ENCODE assay signal across 12 cellular contexts in the genomic region with DNA sequence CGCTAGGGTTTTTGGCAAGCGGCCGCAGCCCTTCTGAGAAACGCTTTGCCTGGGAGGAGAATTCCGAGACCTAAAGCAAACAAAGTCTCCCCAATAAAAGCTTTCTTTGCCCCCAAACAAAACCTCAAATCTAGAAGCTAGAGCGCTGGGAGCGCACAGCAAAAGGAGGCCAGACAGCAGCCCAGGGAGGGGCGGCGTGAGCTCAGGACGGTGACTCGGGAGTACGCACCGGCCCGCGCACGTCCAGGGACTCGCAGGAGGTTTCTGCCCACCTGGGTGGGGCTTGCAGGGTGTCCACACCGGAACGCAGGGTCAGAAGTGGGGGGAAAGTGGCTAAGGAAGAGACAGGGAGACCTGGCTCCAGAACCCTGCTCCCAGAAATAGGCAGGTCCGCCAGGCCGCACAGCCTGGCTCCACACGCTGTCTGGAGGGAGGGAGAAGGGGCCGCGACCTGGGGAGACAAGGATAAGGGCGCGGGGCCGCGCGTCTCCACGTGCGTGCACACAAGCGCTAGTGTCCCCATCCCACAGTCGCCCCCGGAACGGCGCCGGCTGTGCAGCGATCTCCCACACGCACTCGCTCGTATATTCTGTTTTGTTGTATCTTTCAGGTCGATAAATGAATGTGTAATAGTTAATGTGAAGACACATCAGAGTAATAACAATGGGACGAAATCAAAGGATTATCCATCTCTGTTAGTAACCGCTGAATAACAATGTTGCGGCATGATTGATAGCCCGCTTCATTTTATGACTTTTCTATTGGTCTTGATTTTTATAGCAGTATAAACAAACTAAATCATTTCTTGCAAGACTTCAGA. TPM values are rescaled to one million over a fixed set of nuclear protein-coding genes. Genes with fewer than 3 reads are reported as not detected.
DNase-seq lines count a peak whose midpoint lies in the region; ATAC-seq and TF ChIP-seq lines count a peak whose summit lies in the region.
"Had no signal": no experiment of that assay in that cellular context is flagged by ENCODE, and none has a peak within 500 bp of the region (broad histone marks: within the 10 kb centered on the region; RNA-seq: fewer than 3 reads in every experiment).

No MANE protein-coding gene starts in this region.

- intact Hi-C loops in activated CD8-positive, alpha-beta T cell treated with anti-CD3 and anti-CD28 coated beads for 36 hours (cut with micrococcal nuclease), result loop anchor here (10.0 kb wide), 1 partner anchor 204 kb away; no protein-coding TSS in a partner anchor

- peaks cover 82 to 86% of the 10 kb centered on the region in 2 donors for H3K27me3 Mint-ChIP-seq in CD8-positive, alpha-beta memory T cell
- peaks cover 77% of the 10 kb centered on the region for H3K27me3 Mint-ChIP-seq in activated CD8-positive, alpha-beta T cell treated with anti-CD3 and anti-CD28 coated beads for 36 hours
- H3K27me3 Mint-ChIP-seq in mesothelial cell of epicardium (ENCODE audit: low read depth), result peaks cover 97% of the 10 kb centered on the region

- H3K4me1 Mint-ChIP-seq in CD8-positive, alpha-beta memory T cell, result peaks cover 30 to 32% (median 32%) of the 10 kb centered on the region in 3 donors
- peaks cover 31% of the 10 kb centered on the region for H3K4me1 Mint-ChIP-seq in activated CD8-positive, alpha-beta T cell treated with anti-CD3 and anti-CD28 coated beads for 36 hours (ENCODE audit: low read depth)
- peaks cover 20% of the 10 kb centered on the region for H3K4me1 Mint-ChIP-seq in mesothelial cell of epicardium

- POLR2A ChIA-PET in CD8-positive, alpha-beta memory T cell (lab: Charles Lee), result no interaction called here
- POLR2A ChIA-PET in activated CD8-positive, alpha-beta T cell treated with anti-CD3 and anti-CD28 coated beads for 36 hours (lab: Charles Lee), result no interaction called here

- TF ChIP-seq CTCF in BE2C (IDR thresholded peaks at IDR 0.05; ENCODE audit: low read depth, low read length), result no peak
- TF ChIP-seq CTCF in activated CD8-positive, alpha-beta T cell treated with anti-CD3 and anti-CD28 coated beads for 36 hours (IDR thresholded peaks at IDR 0.05), result no peak
- TF ChIP-seq CTCF in mesothelial cell of epicardium (IDR thresholded peaks at IDR 0.05; ENCODE audit: unreplicated experiment), result no peak

- H3K4me1 ChIP-seq in BE2C, result no peaks in the 10 kb centered on the region; the same call in 1 of the 2 replicates
- H3K4me1 ChIP-seq in CD8-positive, alpha-beta memory T cell (ENCODE audit: insufficient read depth, low read length), result peaks cover 17% of the 10 kb centered on the region

- H3K27ac ChIP-seq in CD8-positive, alpha-beta memory T cell (ENCODE audit: low read depth, low read length), result no peak overlapping the region

- no peak for ATAC-seq in activated CD8-positive, alpha-beta T cell treated with anti-CD3 and anti-CD28 coated beads for 36 hours
- no peak for ATAC-seq in HG03175 (IDR thresholded peaks at IDR 0.05; ENCODE audit: unreplicated experiment)
- no peak for ATAC-seq in GM18502 (IDR thresholded peaks at IDR 0.05; ENCODE audit: poor library complexity, unreplicated experiment)
- ATAC-seq: naive thymus-derived CD8-positive, alpha-beta T cell; sciatic nerve had no signal

- no peaks in the 10 kb centered on the region for H3K9me3 ChIP-seq in BE2C
- peaks cover 5% of the 10 kb centered on the region for H3K9me3 ChIP-seq in CD8-positive, alpha-beta memory T cell (ENCODE audit: low read length)

- H3K27me3 ChIP-seq in BE2C, result peaks cover 98% of the 10 kb centered on the region
- H3K27me3 ChIP-seq in CD8-positive, alpha-beta memory T cell (ENCODE audit: insufficient read depth, low read length, poor library complexity, severe bottlenecking), result peaks cover 94% of the 10 kb centered on the region

- peak overlapping the region; percentile 19 for H3K4me3 ChIP-seq in BE2C (ENCODE audit: low read depth, low read length)
- no peak overlapping the region for H3K4me3 ChIP-seq in CD8-positive, alpha-beta memory T cell (ENCODE audit: low read length)

- peak overlapping the region in 3 of 8 donors; percentile 25 to 89 (median 80) for H3K27ac Mint-ChIP-seq in CD8-positive, alpha-beta memory T cell
- no peak overlapping the region for H3K27ac Mint-ChIP-seq in activated CD8-positive, alpha-beta T cell treated with anti-CD3 and anti-CD28 coated beads for 36 hours
- H3K27ac Mint-ChIP-seq in mesothelial cell of epicardium, result peak overlapping the region; percentile 25

- no peaks in the 10 kb centered on the region for H3K36me3 ChIP-seq in BE2C
- no peaks in the 10 kb centered on the region for H3K36me3 ChIP-seq in CD8-positive, alpha-beta memory T cell (ENCODE audit: insufficient read depth, low read length)

- no peak for DNase-seq in BE2C
- no peak for DNase-seq in CD8-positive, alpha-beta memory T cell
- peak; percentile 4 for DNase-seq in activated CD8-positive, alpha-beta T cell treated with anti-CD3 and anti-CD28 coated beads for 36 hours
- DNase-seq in mesothelial cell of epicardium (ENCODE audit: low spot score in 2 of 2, unreplicated experiment in 2 of 2), result no peak
- DNase-seq in medulla oblongata (ENCODE audit: extremely low spot score), result no peak
- DNase-seq: activated naive CD4-positive, alpha-beta T cell; naive thymus-derived CD8-positive, alpha-beta T cell; stimulated activated naive CD4-positive, alpha-beta T cell treated with Interleukin-2 at 50 U/mL for 16 hours had no signal

- peaks cover 9 to 52% (median 45%) of the 10 kb centered on the region in 5 donors for H3K9me3 Mint-ChIP-seq in CD8-positive, alpha-beta memory T cell
- no peaks in the 10 kb centered on the region for H3K9me3 Mint-ChIP-seq in activated CD8-positive, alpha-beta T cell treated with anti-CD3 and anti-CD28 coated beads for 36 hours
- H3K9me3 Mint-ChIP-seq in mesothelial cell of epicardium, result no peaks in the 10 kb centered on the region

- CTCF ChIA-PET in CD8-positive, alpha-beta memory T cell (lab: Charles Lee), result no interaction called here
- CTCF ChIA-PET in activated CD8-positive, alpha-beta T cell treated with anti-CD3 and anti-CD28 coated beads for 36 hours (lab: Charles Lee), result interaction anchor here (0.6 to 1.7 kb wide), 2 partner anchors 11 to 331 kb away, joined by 3 to 5 read pairs; no protein-coding TSS in a partner anchor

- peak overlapping the region in 5 of 7 donors; percentile 2 to 69 (median 4) for H3K4me3 Mint-ChIP-seq in CD8-positive, alpha-beta memory T cell
- H3K4me3 Mint-ChIP-seq in activated CD8-positive, alpha-beta T cell treated with anti-CD3 and anti-CD28 coated beads for 36 hours, result no peak overlapping the region
- peak overlapping the region; percentile 20 for H3K4me3 Mint-ChIP-seq in mesothelial cell of epicardium

- peaks cover 0 to 5% (median 2%) of the 10 kb centered on the region in 3 donors for H3K36me3 Mint-ChIP-seq in CD8-positive, alpha-beta memory T cell
- peaks cover 10% of the 10 kb centered on the region for H3K36me3 Mint-ChIP-seq in activated CD8-positive, alpha-beta T cell treated with anti-CD3 and anti-CD28 coated beads for 36 hours (ENCODE audit: low read depth)
- no peaks in the 10 kb centered on the region for H3K36me3 Mint-ChIP-seq in mesothelial cell of epicardium

RNA-seq across cellular contexts. Expression of a gene that starts 2.3 kb away (rescaled TPM):
- not detected for polyA plus RNA-seq in BE2C (2012; ENCODE audit: insufficient read depth, insufficient read length, low read depth)
- total RNA-seq in CD8-positive, alpha-beta memory T cell, result not detected
- polyA plus RNA-seq in CD8-positive, alpha-beta memory T cell, result not detected
- total RNA-seq in activated CD8-positive, alpha-beta T cell treated with anti-CD3 and anti-CD28 coated beads for 36 hours, result not detected
- total RNA-seq in mesothelial cell of epicardium, result not detected in 3 replicates
- total RNA-seq: cardiac septum; naive thymus-derived CD8-positive, alpha-beta T cell; sciatic nerve had no signal
- polyA plus RNA-seq: naive thymus-derived CD8-positive, alpha-beta T cell had no signal
